In the genomic region with DNA sequence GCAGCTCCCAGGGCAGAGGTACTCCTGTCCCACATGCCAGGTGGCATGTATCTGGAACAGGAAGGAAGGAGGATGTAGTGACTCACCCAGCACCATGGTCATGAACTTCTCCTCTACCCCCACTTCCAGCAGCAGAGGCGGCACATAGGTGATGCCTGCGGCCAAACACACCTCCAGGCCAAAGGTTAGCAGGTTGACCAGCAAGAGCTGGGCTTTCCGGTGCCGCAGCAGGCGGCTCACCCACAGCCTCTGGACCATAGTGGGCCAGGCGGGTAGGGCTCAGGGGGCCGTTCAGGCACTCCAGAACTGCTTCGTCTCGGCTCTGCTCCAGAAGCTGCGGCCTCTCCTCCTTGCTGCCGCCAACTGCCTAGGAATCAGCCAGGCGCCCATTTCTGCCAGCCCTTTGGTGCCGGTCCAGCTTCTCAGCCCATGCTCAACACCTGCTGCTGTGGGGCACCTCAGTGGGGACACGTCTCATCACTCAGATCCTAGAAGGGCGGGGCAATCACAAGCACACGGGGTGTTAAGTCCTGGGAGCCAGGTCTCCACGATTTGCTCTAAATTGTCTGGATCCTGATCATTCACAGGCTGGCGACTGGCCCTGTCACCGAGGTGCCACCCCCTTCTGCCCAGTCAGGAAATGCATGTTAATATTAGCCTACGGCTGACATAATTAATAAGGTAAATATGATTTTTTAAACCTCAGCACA, we compare ENCODE assay signal across 10 cellular contexts. TPM values are rescaled to one million over a fixed set of nuclear protein-coding genes. Genes with fewer than 3 reads are reported as not detected.
DNase-seq lines count a peak whose midpoint lies in the region; ATAC-seq, FAIRE-seq and TF ChIP-seq lines count a peak whose summit lies in the region.
"Had no signal": no experiment of that assay in that cellular context is flagged by ENCODE, and none has a peak within 500 bp of the region (broad histone marks: within the 10 kb centered on the region; RNA-seq: fewer than 3 reads in every experiment).

No MANE protein-coding gene starts in this region.

- H3K27me3 ChIP-seq in BLaER1 treated with 17β-estradiol and CSF1 and Interleukin-3, amounts not matched to agents 10 nM and 100 nM = no peaks in the 10 kb centered on the region
- H3K27me3 ChIP-seq in Loucy (ENCODE audit: insufficient read depth, low read length, poor library complexity, severe bottlenecking) = no peaks in the 10 kb centered on the region
- H3K27me3 ChIP-seq in K562 (ENCODE audit: control insufficient read depth in 2 of 2, insufficient read depth in 2 of 2, low read length in 2 of 2) = peaks cover 0 to 13% of the 10 kb centered on the region in 2 experiments; a peak in 1 of 5 replicates
- no peaks in the 10 kb centered on the region for H3K27me3 ChIP-seq in right lobe of liver
- no peaks in the 10 kb centered on the region for H3K27me3 ChIP-seq in left lung
- H3K27me3 ChIP-seq in CD4-positive, alpha-beta memory T cell (ENCODE audit: insufficient read depth, low read length) = no peaks in the 10 kb centered on the region
- H3K27me3 ChIP-seq in esophagus squamous epithelium = peaks cover 0 to 4% (median 0%) of the 10 kb centered on the region in 4 donors

- peaks cover 0 to 75% (median 0%) of the 10 kb centered on the region in 11 experiments; a peak in 7 of 22 replicates for H4K20me1 ChIP-seq in BLaER1 treated with 17β-estradiol and CSF1 and Interleukin-3, amounts not matched to agents 10 nM and 100 nM
- no peaks in the 10 kb centered on the region for H4K20me1 ChIP-seq in Loucy (ENCODE audit: insufficient read depth, low read length, poor library complexity, severe bottlenecking)
- peaks cover 37% of the 10 kb centered on the region; the same call in 1 of the 2 replicates for H4K20me1 ChIP-seq in K562 (replicated peaks; ENCODE audit: control insufficient read depth, insufficient read depth, low read length)

- peaks cover 0 to 5% (median 0%) of the 10 kb centered on the region in 4 donors for H3K4me1 Mint-ChIP-seq in CD4-positive, alpha-beta memory T cell

- H3K79me2 ChIP-seq in Loucy (ENCODE audit: insufficient read depth, low read length) (peaks cover 36% of the 10 kb centered on the region; the same call in 1 of the 2 replicates), K562 (ENCODE audit: control insufficient read depth, insufficient read depth, low read length) (no peaks in the 10 kb centered on the region)

- TF ChIP-seq EP300 in K562 (IDR thresholded peaks at IDR 0.05; ENCODE audit: low read length) = no peak

- 46% methylated on average over 20 of the region's 20 CpGs for WGBS in K562 (ENCODE audit: insufficient coverage, low coverage, missing lambda C conversion rate)
- WGBS in right lobe of liver (ENCODE audit: insufficient coverage, low coverage, low lambda C conversion rate, missing lambda C conversion rate) = 11% methylated on average over 9 of the region's 20 CpGs
- WGBS in esophagus squamous epithelium, 2 donors = 25 to 70% methylated on average over 2 to 13 of the region's 20 CpGs

- in situ Hi-C loops in K562 (cut with MboI) = no loop called here

- TF ChIP-seq POLR2A in K562 (conservative IDR thresholded peaks at IDR 0.05) (no peak), right lobe of liver (IDR thresholded peaks at IDR 0.05) (peak; percentile 86), esophagus squamous epithelium (IDR thresholded peaks at IDR 0.05) (no peak)

- no peaks in the 10 kb centered on the region for H3K9me3 Mint-ChIP-seq in CD4-positive, alpha-beta memory T cell

- intact Hi-C loops in K562 (cut with micrococcal nuclease) (no loop called here), right lobe of liver (cut with DNase I) (loop anchor here in 1 of 2 donors (10.0 kb wide), 2 partner anchors 50 to 320 kb away; no protein-coding TSS in a partner anchor), left lung (cut with DNase I) (loop anchor here in 1 of 2 donors (10.0 kb wide), 1 partner anchor 50 kb away; no protein-coding TSS in a partner anchor), esophagus squamous epithelium (cut with DNase I) (no loop called here)
- intact Hi-C loops in CD4-positive, alpha-beta memory T cell (cut with micrococcal nuclease) = no loop called here

- H3K9ac ChIP-seq in BLaER1 treated with 17β-estradiol and CSF1 and Interleukin-3, amounts not matched to agents 10 nM and 100 nM = peak overlapping the region in 6 of 11 experiments; percentile 0 to 35 (median 28); a peak in 8 of 22 replicates
- H3K9ac ChIP-seq in Loucy (ENCODE audit: low read depth, low read length, poor library complexity, severe bottlenecking) (peak overlapping the region; percentile 3), K562 (ENCODE audit: insufficient read depth in 1 of 2, low read depth in 2 of 2, low read length in 2 of 2) (no peak overlapping the region)

- H3K27ac ChIP-seq in BLaER1 treated with 17β-estradiol and CSF1 and Interleukin-3, amounts not matched to agents 10 nM and 100 nM = peak overlapping the region in 7 of 11 experiments; percentile 20 to 48 (median 39); a peak in 11 of 22 replicates
- H3K27ac ChIP-seq in K562 (ENCODE audit: extremely low read depth, low read depth, low read length) (no peak overlapping the region), right lobe of liver (peak overlapping the region; percentile 34 to 69 (median 52)), left lung (no peak overlapping the region), esophagus squamous epithelium (peak overlapping the region in 2 of 4 donors; percentile 27 to 54)
- H3K27ac ChIP-seq in CD4-positive, alpha-beta memory T cell (ENCODE audit: low read depth, low read length) = no peak overlapping the region

- FAIRE-seq in K562 (lab: Jason Lieb, UNC) = no peak

- no peaks in the 10 kb centered on the region for H3K9me2 ChIP-seq in Loucy (replicated peaks; ENCODE audit: low read depth, low read length)

- DNase-seq in K562 (ENCODE audit: extremely low read depth in 1 of 4, low spot score in 3 of 4) (no peak), right lobe of liver (peak; percentile 85 to 89 (median 88)), left lung (no peak), GM19240 (ENCODE audit: insufficient read length, low spot score) (no peak), esophagus squamous epithelium (lab: John Stamatoyannopoulos, UW) (no peak)
- DNase-seq in CD4-positive, alpha-beta memory T cell = no peak
- DNase-seq: activated naive CD4-positive, alpha-beta T cell; NCI-H226 had no signal

- no peak for TF ChIP-seq CTCF in Loucy (conservative IDR thresholded peaks at IDR 0.05; ENCODE audit: low read length)
- TF ChIP-seq CTCF in K562 (IDR thresholded peaks at IDR 0.05 in 2 of 3, conservative IDR thresholded peaks at IDR 0.05 in 1 of 3; ENCODE audit: insufficient read depth in 2 of 3, low read depth in 1 of 3, low read length in 3 of 3) = no peak
- TF ChIP-seq CTCF in right lobe of liver (IDR thresholded peaks at IDR 0.05) = no peak
- TF ChIP-seq CTCF in left lung (IDR thresholded peaks at IDR 0.05) = no peak
- no peak for TF ChIP-seq CTCF in esophagus squamous epithelium (IDR thresholded peaks at IDR 0.05)

- POLR2A ChIA-PET in K562 (lab: Yijun Ruan, JAX) = interaction anchor here (0.7 to 1.1 kb wide), 2 partner anchors 14 to 486 kb away, joined by 3 read pairs; no protein-coding TSS in a partner anchor
- POLR2A ChIA-PET in CD4-positive, alpha-beta memory T cell (lab: Charles Lee; ENCODE audit: partially characterized antibody) = no interaction called here

- no peaks in the 10 kb centered on the region for H3K9me3 ChIP-seq in BLaER1 treated with 17β-estradiol and CSF1 and Interleukin-3, amounts not matched to agents 10 nM and 100 nM (replicated peaks in 1 of 11)
- no peaks in the 10 kb centered on the region for H3K9me3 ChIP-seq in Loucy (ENCODE audit: insufficient read depth, low read depth, low read length)
- H3K9me3 ChIP-seq in K562 (replicated peaks; ENCODE audit: control insufficient read depth, insufficient read depth, low read depth, low read length) = no peaks in the 10 kb centered on the region
- no peaks in the 10 kb centered on the region for H3K9me3 ChIP-seq in right lobe of liver
- no peaks in the 10 kb centered on the region for H3K9me3 ChIP-seq in left lung
- no peaks in the 10 kb centered on the region for H3K9me3 ChIP-seq in CD4-positive, alpha-beta memory T cell (ENCODE audit: control insufficient read depth in 1 of 2, low read length in 2 of 2)
- no peaks in the 10 kb centered on the region for H3K9me3 ChIP-seq in esophagus squamous epithelium

- no peak for TF ChIP-seq RAD21 in K562 (CRISPR knock-in tag; conservative IDR thresholded peaks at IDR 0.05 in 1 of 2, IDR thresholded peaks at IDR 0.05 in 1 of 2)

- CTCF ChIA-PET in K562 (lab: Yijun Ruan, JAX; ENCODE audit: low intra/inter-chr PET ratio) = no interaction called here
- CTCF ChIA-PET in CD4-positive, alpha-beta memory T cell (lab: Charles Lee; ENCODE audit: partially characterized antibody) = interaction anchor here (1.1 to 1.5 kb wide), 3 partner anchors 46 to 313 kb away, joined by 3 to 4 read pairs (median 3); no protein-coding TSS in a partner anchor

- H3K4me3 ChIP-seq in BLaER1 treated with 17β-estradiol and CSF1 and Interleukin-3, amounts not matched to agents 10 nM and 100 nM = no peak overlapping the region
- H3K4me3 ChIP-seq in Loucy (ENCODE audit: low read length, poor library complexity, severe bottlenecking) (no peak overlapping the region), K562 (no peak overlapping the region), right lobe of liver (peak overlapping the region; percentile 1 to 24 (median 20)), left lung (no peak overlapping the region), esophagus squamous epithelium (no peak overlapping the region)
- H3K4me3 ChIP-seq in CD4-positive, alpha-beta memory T cell (ENCODE audit: low read length in 2 of 2) = no peak overlapping the region

- H3K27ac Mint-ChIP-seq in CD4-positive, alpha-beta memory T cell = no peak overlapping the region

- peaks cover 52 to 97% (median 89%) of the 10 kb centered on the region in 10 experiments for H3K4me1 ChIP-seq in BLaER1 treated with 17β-estradiol and CSF1 and Interleukin-3, amounts not matched to agents 10 nM and 100 nM
- H3K4me1 ChIP-seq in Loucy (ENCODE audit: insufficient read depth, low read length, poor library complexity, severe bottlenecking) (peaks cover 49% of the 10 kb centered on the region), K562 (replicated peaks in 1 of 2; ENCODE audit: control insufficient read depth in 2 of 2, insufficient read depth in 2 of 2, low read length in 2 of 2) (peaks cover 10 to 29% of the 10 kb centered on the region in 2 experiments; a peak in 4 of 5 replicates), right lobe of liver (peaks cover 0 to 80% (median 24%) of the 10 kb centered on the region in 4 donors), left lung (peaks cover 0 to 16% of the 10 kb centered on the region in 2 donors), esophagus squamous epithelium (peaks cover 11 to 72% (median 18%) of the 10 kb centered on the region in 3 donors)
- H3K4me1 ChIP-seq in CD4-positive, alpha-beta memory T cell (ENCODE audit: insufficient read depth, low read length) = no peaks in the 10 kb centered on the region

- no peaks in the 10 kb centered on the region for H3K9me1 ChIP-seq in K562 (ENCODE audit: control insufficient read depth, insufficient read depth, low read length)

- H2AFZ ChIP-seq in Loucy (ENCODE audit: low read length) (no peak overlapping the region), K562 (ENCODE audit: low read depth, low read length) (no peak overlapping the region)

- no peaks in the 10 kb centered on the region for H3F3A ChIP-seq in Loucy (ENCODE audit: low read depth)

- H3K4me2 ChIP-seq in BLaER1 treated with 17β-estradiol and CSF1 and Interleukin-3, amounts not matched to agents 10 nM and 100 nM = peak overlapping the region; percentile 69 to 89 (median 76)
- H3K4me2 ChIP-seq in Loucy (ENCODE audit: low read depth, low read length, poor library complexity, severe bottlenecking) = no peak overlapping the region
- no peak overlapping the region for H3K4me2 ChIP-seq in K562 (ENCODE audit: insufficient read depth, low read length)

- peaks cover 0 to 12% (median 0%) of the 10 kb centered on the region in 11 experiments; a peak in 3 of 22 replicates for H3K36me3 ChIP-seq in BLaER1 treated with 17β-estradiol and CSF1 and Interleukin-3, amounts not matched to agents 10 nM and 100 nM
- H3K36me3 ChIP-seq in Loucy (ENCODE audit: insufficient read depth, low read length) (peaks cover 26% of the 10 kb centered on the region; the same call in 1 of the 2 replicates), K562 (ENCODE audit: control insufficient read depth, insufficient read depth, low read length) (no peaks in the 10 kb centered on the region), right lobe of liver (peaks cover 0 to 32% (median 0%) of the 10 kb centered on the region in 4 donors), left lung (no peaks in the 10 kb centered on the region), esophagus squamous epithelium (no peaks in the 10 kb centered on the region)
- no peaks in the 10 kb centered on the region for H3K36me3 ChIP-seq in CD4-positive, alpha-beta memory T cell (ENCODE audit: insufficient read depth, low read length)

- peaks cover 11% of the 10 kb centered on the region in 2 donors for H3K27me3 Mint-ChIP-seq in CD4-positive, alpha-beta memory T cell

- no peak overlapping the region for H3K4me3 Mint-ChIP-seq in CD4-positive, alpha-beta memory T cell

- no TSS peak for BruUV-seq in K562 (replicated peaks; lab: Mats Ljungman, UMichigan)

- no peaks in the 10 kb centered on the region for H3K36me3 Mint-ChIP-seq in CD4-positive, alpha-beta memory T cell

- no peak for ATAC-seq in K562
- peak; percentile 77 to 87 (median 84) for ATAC-seq in right lobe of liver
- no peak for ATAC-seq in left lung

RNA-seq across cellular contexts. Expression of a gene that starts 15.8 kb away (rescaled TPM):
- total RNA-seq in K562 (2011; cell fraction: chromatin; rRNA removed; ENCODE audit: low replicate concordance) = 7.0 and 13.6 TPM in 2 replicates
- total RNA-seq in K562 (2011; cell fraction: nucleolus; rRNA removed) = 10.5 and 12.5 TPM in 2 replicates
- 8.7 and 12.1 TPM in 2 replicates for total RNA-seq in K562 (2011; cell fraction: nucleoplasm; rRNA removed)
- total RNA-seq in K562 (2014; rRNA removed) (1.5 and 2.8 TPM in 2 replicates), K562 (2014; rRNA removed; fragmentation: Illumina TruSeq; extraction: Trizol) (0.87 and 1.1 TPM in 2 replicates), K562 (2015; rRNA removed; fragmentation: Illumina TruSeq; extraction: Trizol) (0.60 and 0.83 TPM in 2 replicates), K562 (2021) (2.5 and 3.0 TPM in 2 replicates), right lobe of liver (10 to 100 TPM in 2 of 6 experiments, 1 to 10 TPM in 4; 6.9 to 27.0 (median 7.9) TPM), left lung (1 to 10 TPM; 4.1 to 6.3 TPM), esophagus squamous epithelium (1 to 10 TPM; 1.2 to 3.1 (median 1.4) TPM)
- polyA plus RNA-seq in K562 (2011; rRNA removed) (3.3 and 3.5 TPM in 2 replicates), K562 (2014; fragmentation: Illumina TruSeq; extraction: Trizol) (1.3 and 1.7 TPM in 2 replicates), K562 (2014; fragmentation: Nextera tagmentation; extraction: Ambion mirVana) (under 1 TPM; 0.06 to 0.10 TPM), K562 (2014; rRNA removed) (2.4 TPM in 2 replicates)
- 2.7 and 5.8 TPM in 2 replicates for polyA plus RNA-seq in K562 (2011; cell fraction: cytosol; rRNA removed)
- 11.2 and 15.9 TPM in 2 replicates for polyA plus RNA-seq in K562 (2011; cell fraction: nucleus; rRNA removed)
- polyA plus RNA-seq in K562 (2012) = 1.4 and 4.0 TPM in 2 replicates
- polyA minus RNA-seq in K562 (2011; rRNA and poly(A)+ RNA removed) = 0.84 and 1.5 TPM in 2 replicates
- 1.3 and 1.8 TPM in 2 replicates for polyA minus RNA-seq in K562 (2011; cell fraction: cytosol; rRNA and poly(A)+ RNA removed)
- polyA minus RNA-seq in K562 (2011; cell fraction: nucleus; rRNA and poly(A)+ RNA removed) = 2.4 and 2.8 TPM in 2 replicates
- total RNA-seq in CD4-positive, alpha-beta memory T cell = under 1 TPM; 0.09 to 0.19 TPM
- polyA plus RNA-seq in CD4-positive, alpha-beta memory T cell = not detected

RNA-seq across cellular contexts. Expression of a gene that starts 32.7 kb away (rescaled TPM):
- 16.6 and 43.3 TPM in 2 replicates for total RNA-seq in K562 (2011; cell fraction: chromatin; rRNA removed; ENCODE audit: low replicate concordance)
- 7.7 and 10.5 TPM in 2 replicates for total RNA-seq in K562 (2011; cell fraction: nucleolus; rRNA removed)
- 22.9 and 45.5 TPM in 2 replicates for total RNA-seq in K562 (2011; cell fraction: nucleoplasm; rRNA removed)
- total RNA-seq in K562 (2014; rRNA removed) = 4.2 and 7.4 TPM in 2 replicates
- 15.3 and 18.5 TPM in 2 replicates for total RNA-seq in K562 (2014; rRNA removed; fragmentation: Illumina TruSeq; extraction: Trizol)
- 12.4 and 13.8 TPM in 2 replicates for total RNA-seq in K562 (2015; rRNA removed; fragmentation: Illumina TruSeq; extraction: Trizol)
- total RNA-seq in K562 (2021) = 21.7 and 22.2 TPM in 2 replicates
- polyA plus RNA-seq in K562 (2011; rRNA removed) = 9.2 and 12.9 TPM in 2 replicates
- polyA plus RNA-seq in K562 (2011; cell fraction: cytosol; rRNA removed) = 2.3 and 6.5 TPM in 2 replicates
- polyA plus RNA-seq in K562 (2011; cell fraction: nucleus; rRNA removed) = 15.1 and 25.1 TPM in 2 replicates
- polyA plus RNA-seq in K562 (2012) = 5.2 and 7.9 TPM in 2 replicates
- 8.9 and 12.9 TPM in 2 replicates for polyA plus RNA-seq in K562 (2014; fragmentation: Illumina TruSeq; extraction: Trizol)
- polyA plus RNA-seq in K562 (2014; fragmentation: Nextera tagmentation; extraction: Ambion mirVana) = 1 to 10 TPM; 2.0 to 3.1 TPM
- polyA plus RNA-seq in K562 (2014; rRNA removed) = 7.0 and 7.3 TPM in 2 replicates
- polyA minus RNA-seq in K562 (2011; rRNA and poly(A)+ RNA removed) = 9.9 and 16.0 TPM in 2 replicates
- 5.3 and 11.2 TPM in 2 replicates for polyA minus RNA-seq in K562 (2011; cell fraction: cytosol; rRNA and poly(A)+ RNA removed)
- 7.0 and 15.4 TPM in 2 replicates for polyA minus RNA-seq in K562 (2011; cell fraction: nucleus; rRNA and poly(A)+ RNA removed)
- total RNA-seq in right lobe of liver = 10 to 100 TPM; 15.1 to 39.2 (median 26.9) TPM
- 10 to 100 TPM; 51.5 to 69.9 TPM for total RNA-seq in left lung
- 100 to 1,000 TPM; 166 to 194 TPM for total RNA-seq in CD4-positive, alpha-beta memory T cell
- 1 to 10 TPM; 3.2 to 6.6 TPM for polyA plus RNA-seq in CD4-positive, alpha-beta memory T cell
- total RNA-seq in esophagus squamous epithelium = 10 to 100 TPM; 13.2 to 27.7 (median 16.0) TPM

Comparison
In these comparisons a context has a peak if more than half of its experiments do, and no peak if none do; other contexts are left out.
1. H3K27ac ChIP-seq: peak in BLaER1 treated with 17β-estradiol and CSF1 and Interleukin-3, amounts not matched to agents 10 nM and 100 nM (7 of 11) and right lobe of liver (3 of 3); none in K562 (single experiment), left lung (0 of 2) and CD4-positive, alpha-beta memory T cell (single experiment).
2. H3K4me2 ChIP-seq: peak in BLaER1 treated with 17β-estradiol and CSF1 and Interleukin-3, amounts not matched to agents 10 nM and 100 nM (11 of 11); none in Loucy (single experiment) and K562 (single experiment).
3. H3K4me3 ChIP-seq: peak in right lobe of liver (3 of 3); none in BLaER1 treated with 17β-estradiol and CSF1 and Interleukin-3, amounts not matched to agents 10 nM and 100 nM (0 of 10), Loucy (single experiment), K562 (single experiment), left lung (0 of 2), CD4-positive, alpha-beta memory T cell (0 of 2) and esophagus squamous epithelium (0 of 4).
4. H3K9ac ChIP-seq: peak in BLaER1 treated with 17β-estradiol and CSF1 and Interleukin-3, amounts not matched to agents 10 nM and 100 nM (6 of 11) and Loucy (single experiment); none in K562 (0 of 2).
5. ATAC-seq: peak in right lobe of liver (4 of 4); none in K562 (single experiment) and left lung (single experiment).
6. DNase-seq: peak in right lobe of liver (3 of 3); none in K562 (0 of 4), left lung (0 of 2), CD4-positive, alpha-beta memory T cell (0 of 5), GM19240 (single experiment) and esophagus squamous epithelium (single experiment).